In genomic region chr12:47838286-47838931, GRCh38 we compare ENCODE assay signal across 8 cellular contexts. TPM values are rescaled to one million over a fixed set of nuclear protein-coding genes. Genes with fewer than 3 reads are reported as not detected.
A peak's percentile ranks its signal among the peaks of the same experiment; 100 is the strongest.
DNase-seq lines count a peak whose midpoint lies in the region; ATAC-seq and TF ChIP-seq lines count a peak whose summit lies in the region.

No MANE protein-coding gene starts in this region.

- no peaks in the 10 kb centered on the region for H3K36me3 ChIP-seq in endodermal cell (ENCODE audit: control insufficient read depth, insufficient read depth, low read length)

- H3K4me3 Mint-ChIP-seq in endodermal cell: no peak overlapping the region

- H3K36me3 Mint-ChIP-seq in endodermal cell (ENCODE audit: low read depth): no peaks in the 10 kb centered on the region

- ATAC-seq in HG03469 (IDR thresholded peaks at IDR 0.05; ENCODE audit: unreplicated experiment): no peak

- WGBS in endodermal cell (ENCODE audit: insufficient coverage in 1 of 2, insufficient read length in 1 of 2), 2 experiments: 53 to 58% methylated on average over 8 to 10 of the region's 10 CpGs

- H3K4me1 ChIP-seq in endodermal cell (ENCODE audit: control insufficient read depth, insufficient read depth, low read length): no peaks in the 10 kb centered on the region

- no peak overlapping the region for H3K4me3 ChIP-seq in endodermal cell (ENCODE audit: low read length)

- H3K4me1 Mint-ChIP-seq in endodermal cell: peaks cover 28% of the 10 kb centered on the region

- in situ Hi-C loops in SK-MEL-5 (cut with HindIII; ENCODE audit: low pct_unique_long_range_greater_than_20kb, low sequenced_read_pairs): no loop called here

- no peaks in the 10 kb centered on the region for H3K9me3 ChIP-seq in endodermal cell (ENCODE audit: control insufficient read depth, low read length)

- H3K27ac Mint-ChIP-seq in endodermal cell: no peak overlapping the region

- H3K9me3 Mint-ChIP-seq in endodermal cell: no peaks in the 10 kb centered on the region

- no peak overlapping the region for H3K27ac ChIP-seq in endodermal cell (ENCODE audit: low read depth, low read length)

- DNase-seq in AG09319 (ENCODE audit: extremely low read depth, low read depth) (no peak), SK-MEL-5 (ENCODE audit: low read depth, low spot score) (peak; percentile 67), endodermal cell (peak; percentile 86), midbrain (lab: John Stamatoyannopoulos, UW) (peak; percentile 63), T1000 (lab: John Stamatoyannopoulos, UW) (no peak), NCI-H226 (no peak)

- H3K9ac ChIP-seq in endodermal cell (ENCODE audit: extremely low read depth, low read length, poor library complexity, severe bottlenecking): no peak overlapping the region

- peaks cover 12% of the 10 kb centered on the region for H3K27me3 Mint-ChIP-seq in endodermal cell (ENCODE audit: insufficient read depth)

- TF ChIP-seq CTCF in AG09319 (IDR thresholded peaks at IDR 0.05; ENCODE audit: low read depth, low read length): peak; percentile 43
- TF ChIP-seq CTCF in GM12874 (IDR thresholded peaks at IDR 0.05; ENCODE audit: insufficient read depth, low read depth, low read length): peak; percentile 33; the same call in 1 of the 2 replicates
- peak; percentile 79 for TF ChIP-seq CTCF in endodermal cell (conservative IDR thresholded peaks at IDR 0.05)

- no peaks in the 10 kb centered on the region for H3K27me3 ChIP-seq in endodermal cell (ENCODE audit: control insufficient read depth, insufficient read depth, low read length, poor library complexity, severe bottlenecking)

RNA-seq across cellular contexts. Expression of gene HDAC7, which starts 18.7 kb away (rescaled TPM):
- 3.0 and 3.6 TPM in 2 replicates for total RNA-seq in SK-MEL-5 (2014; rRNA removed; shearing (Covaris generic))
- 12.3 and 17.0 TPM in 2 replicates for polyA plus RNA-seq in SK-MEL-5 (2015; cell fraction: cytosol; rRNA removed)
- 60.9 and 65.2 TPM in 2 replicates for polyA plus RNA-seq in SK-MEL-5 (2015; cell fraction: nucleus; rRNA removed)
- total RNA-seq in endodermal cell: 100 to 1,000 TPM; 146 to 154 TPM
- polyA plus RNA-seq in endodermal cell (2013, experiment 1 of 2): 73.0 TPM
- polyA plus RNA-seq in endodermal cell (2013, experiment 2 of 2): 68.5 TPM

Comparison
In these comparisons a context has a peak if more than half of its experiments do, and no peak if none do; other contexts are left out.
1. DNase-seq: peak in SK-MEL-5 (single experiment), endodermal cell (single experiment) and midbrain (single experiment); none in AG09319 (single experiment), T1000 (single experiment) and NCI-H226 (single experiment).
2. RNA of gene HDAC7, which starts 18.7 kb away (total RNA-seq): 146 to 154 TPM in endodermal cell; 3.0 to 3.6 TPM in SK-MEL-5; every median in the first group is over 10 times any median in the second.
3. Peak in every context shown above with its lines, with median percentiles within 50 percentile points of each other: CTCF ChIP-seq.